Comparison of ENCODE assay signal across 14 cellular contexts in the genomic region with DNA sequence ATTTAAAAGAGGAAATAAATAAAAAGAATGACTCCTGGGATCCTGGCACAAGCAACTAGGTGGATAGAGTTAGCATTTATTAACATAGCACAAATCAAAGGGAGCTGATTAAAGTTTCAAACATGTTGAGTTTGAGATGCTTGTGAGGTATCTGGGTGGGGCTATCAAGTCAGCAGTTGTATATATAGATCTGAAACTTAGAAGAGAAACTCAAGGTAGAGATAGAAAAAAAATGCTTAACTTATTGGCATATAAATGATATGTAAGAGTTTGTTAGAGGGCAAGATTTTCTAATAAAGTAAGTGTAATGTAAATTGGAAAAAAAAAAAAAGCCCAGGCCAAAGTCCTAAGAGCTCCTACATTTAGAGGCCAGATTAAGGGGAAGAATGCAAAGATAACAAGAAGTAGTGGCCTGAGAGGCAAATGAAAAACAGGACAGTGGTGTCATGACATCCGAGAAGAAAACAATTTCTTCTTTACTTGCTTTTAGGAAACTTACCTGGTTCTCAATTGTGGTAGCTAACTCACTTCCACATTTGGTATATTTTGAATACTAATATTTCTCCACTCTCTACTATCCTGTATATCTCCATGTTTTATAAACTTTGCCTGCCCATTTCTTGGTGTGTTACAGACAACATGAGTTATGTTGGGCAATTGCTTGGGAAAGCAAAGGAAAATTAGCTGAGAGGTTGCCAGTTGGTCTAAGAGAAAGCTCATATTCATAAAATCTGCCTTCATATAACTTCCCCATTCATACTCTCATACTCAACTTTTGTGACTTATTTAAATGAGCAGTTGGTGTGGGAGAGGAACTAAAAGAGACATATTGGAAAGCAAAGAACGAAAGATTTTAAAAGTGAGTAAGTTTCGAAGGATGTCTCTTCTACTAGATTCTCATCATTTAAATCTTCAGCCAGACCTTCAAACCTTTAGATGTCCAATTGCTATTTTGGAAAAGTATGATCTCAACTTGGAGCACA.
A peak's percentile ranks its signal among the peaks of the same experiment; 100 is the strongest.
DNase-seq lines count a peak whose midpoint lies in the region; ATAC-seq lines count a peak whose summit lies in the region.
"Had no signal": no experiment of that assay in that cellular context is flagged by ENCODE, and none has a peak within 500 bp of the region (broad histone marks: within the 10 kb centered on the region; RNA-seq: fewer than 3 reads in every experiment).

No MANE protein-coding gene starts in this region.

- DNase-seq in NOMO-1 treated with DMSO at 0.1 percent for 48 hours (lab: John Stamatoyannopoulos, UW; ENCODE audit: unreplicated experiment), result peak; percentile 75
- no peak for DNase-seq in NCI-H526 (lab: John Stamatoyannopoulos, UW)
- no peak for DNase-seq in NCI-H2107 (lab: John Stamatoyannopoulos, UW)
- DNase-seq in epidermal melanocyte (ENCODE audit: insufficient read length, low spot score), result no peak
- DNase-seq in NCI-H2029 (lab: John Stamatoyannopoulos, UW), result no peak
- DNase-seq: activated naive CD4-positive, alpha-beta T cell treated with anti-CD3 and anti-CD28 coated beads, Interleukin-2, amount 50 U/mL, for 16 hours; DMS79 treated with DMSO at 0.1 percent for 48 hours; NCI-H2227 treated with DMSO at 0.1 percent for 48 hours; psoas muscle; stimulated activated CD4-positive, alpha-beta T cell treated with anti-CD3 and anti-CD28 coated beads, Interleukin-1b, Interleukin-23, amount 100 ng/mL, for 48 hours had no signal

- ATAC-seq in GM18508 (IDR thresholded peaks at IDR 0.05; ENCODE audit: insufficient read depth, unreplicated experiment), result peak; percentile 37
- ATAC-seq in GM21447 (IDR thresholded peaks at IDR 0.05; ENCODE audit: unreplicated experiment), result peak; percentile 51
- ATAC-seq in HG03039 (IDR thresholded peaks at IDR 0.05; ENCODE audit: unreplicated experiment), result peak; percentile 44
- ATAC-seq: psoas muscle; stimulated activated effector memory CD8-positive, alpha-beta T cell treated with anti-CD3 and anti-CD28 coated beads, Interleukin-12 subunit alpha, Interleukin-12 subunit beta, amount 100 ng/mL, for 72 hours had no signal
